In the genomic region with DNA sequence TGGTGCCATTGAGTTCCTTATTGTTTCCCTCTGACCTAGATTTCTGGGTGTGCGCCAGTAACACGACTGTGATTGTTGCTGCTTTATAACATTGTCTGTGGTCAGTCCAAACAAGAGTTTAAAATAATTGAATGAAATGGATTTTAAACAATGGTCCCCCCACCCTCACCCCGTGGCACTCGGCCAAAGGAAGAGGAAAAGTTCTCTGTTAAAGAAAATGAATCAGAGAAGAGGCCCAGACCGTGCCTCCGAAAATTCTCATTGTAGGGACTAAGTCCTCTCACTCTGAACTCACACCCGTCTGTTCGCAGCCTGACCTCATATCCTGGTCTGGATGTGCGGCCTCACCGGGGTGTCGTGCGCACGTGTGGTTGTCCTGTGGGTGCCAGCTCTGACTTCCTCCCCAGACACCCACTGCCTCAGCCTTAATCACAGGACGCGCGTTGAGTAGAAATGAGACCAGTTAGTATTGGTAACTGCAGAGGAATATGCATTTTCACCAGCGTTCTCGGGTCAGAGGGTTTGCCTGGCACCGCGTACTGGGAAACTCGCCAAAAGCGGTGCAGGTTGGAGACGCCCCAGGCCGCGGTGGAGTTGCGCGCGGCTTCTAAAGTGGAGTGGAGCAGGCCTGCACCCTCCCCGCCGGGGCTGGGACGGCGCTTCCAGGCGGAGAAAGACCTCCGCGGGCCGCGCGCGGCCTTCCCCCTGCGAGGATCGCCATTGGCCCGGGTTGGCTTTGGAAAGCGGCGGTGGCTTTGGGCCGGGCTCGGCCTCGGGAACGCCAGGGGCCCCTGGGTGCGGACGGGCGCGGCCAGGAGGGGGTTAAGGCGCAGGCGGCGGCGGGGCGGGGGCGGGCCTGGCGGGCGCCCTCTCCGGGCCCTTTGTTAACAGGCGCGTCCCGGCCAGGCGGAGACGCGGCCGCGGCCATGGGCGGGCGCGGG, we compare ENCODE assay signal across 1 cellular context.
A peak's percentile ranks its signal among the peaks of the same experiment; 100 is the strongest.
TF ChIP-seq lines count a peak whose summit lies in the region.

Gene ABL1, plus strand, starts transcription at position 884 of the 941 bp plus-strand sequence. CDS start 193 bp downstream, outside the sequence.

TF ChIP-seq in HepG2, 621 proteins besides CTCF, POLR2A, EP300 and RAD21 (continued from another document and continues in another):
- TF ChIP-seq PBX3 (CRISPR knock-in tag; IDR thresholded peaks at IDR 0.05; ENCODE audit: borderline replicate concordance), result no peak
- no peak for TF ChIP-seq ZNF674 (CRISPR knock-in tag; IDR thresholded peaks at IDR 0.05; ENCODE audit: low read depth)
- TF ChIP-seq ZNF234 (CRISPR knock-in tag; conservative IDR thresholded peaks at IDR 0.05), result no peak
- peak; percentile 4; the same call in 1 of the 2 replicates for TF ChIP-seq TFAP4 (IDR thresholded peaks at IDR 0.05; ENCODE audit: borderline replicate concordance, low read depth)
- no peak for TF ChIP-seq ATF1 (CRISPR knock-in tag; IDR thresholded peaks at IDR 0.05)
- TF ChIP-seq ZBTB38 (CRISPR knock-in tag; IDR thresholded peaks at IDR 0.05), result no peak
- TF ChIP-seq TBP (CRISPR knock-in tag; IDR thresholded peaks at IDR 0.05), result no peak
- no peak for TF ChIP-seq ZUFSP (CRISPR knock-in tag; IDR thresholded peaks at IDR 0.05; ENCODE audit: borderline replicate concordance)
- peak; percentile 51; the same call in 1 of the 2 replicates for TF ChIP-seq RNF2 (conservative IDR thresholded peaks at IDR 0.05; ENCODE audit: low read depth)
- no peak; the same call in 1 of the 2 replicates for TF ChIP-seq ZNF878 (CRISPR knock-in tag; IDR thresholded peaks at IDR 0.05)
- no peak for TF ChIP-seq ZNF703 (CRISPR knock-in tag; IDR thresholded peaks at IDR 0.05; ENCODE audit: borderline replicate concordance)
- TF ChIP-seq STAT5B (CRISPR knock-in tag; IDR thresholded peaks at IDR 0.05), result no peak
- no peak for TF ChIP-seq RFX1 (IDR thresholded peaks at IDR 0.05)
- no peak for TF ChIP-seq CAMTA2 (CRISPR knock-in tag; IDR thresholded peaks at IDR 0.05; ENCODE audit: borderline replicate concordance)
- TF ChIP-seq PRDM10 (CRISPR knock-in tag; IDR thresholded peaks at IDR 0.05; ENCODE audit: low read depth), result no peak
- TF ChIP-seq SIX4 (CRISPR knock-in tag; IDR thresholded peaks at IDR 0.05), result no peak
- no peak for TF ChIP-seq ZNF331 (CRISPR knock-in tag; IDR thresholded peaks at IDR 0.05)
- peak; percentile 78 for TF ChIP-seq KMT2B (CRISPR knock-in tag; IDR thresholded peaks at IDR 0.05)
- TF ChIP-seq, protein P1, sequence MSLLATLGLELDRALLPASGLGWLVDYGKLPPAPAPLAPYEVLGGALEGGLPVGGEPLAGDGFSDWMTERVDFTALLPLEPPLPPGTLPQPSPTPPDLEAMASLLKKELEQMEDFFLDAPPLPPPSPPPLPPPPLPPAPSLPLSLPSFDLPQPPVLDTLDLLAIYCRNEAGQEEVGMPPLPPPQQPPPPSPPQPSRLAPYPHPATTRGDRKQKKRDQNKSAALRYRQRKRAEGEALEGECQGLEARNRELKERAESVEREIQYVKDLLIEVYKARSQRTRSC (CRISPR knock-in tag; IDR thresholded peaks at IDR 0.05; ENCODE audit: low read depth), result no peak
- peak; percentile 58; the same call in 1 of the 2 replicates for TF ChIP-seq ZBTB7B (CRISPR knock-in tag; IDR thresholded peaks at IDR 0.05)
- no peak for TF ChIP-seq AFF4 (CRISPR knock-in tag; IDR thresholded peaks at IDR 0.05)
- TF ChIP-seq MBD4 (IDR thresholded peaks at IDR 0.05; ENCODE audit: borderline replicate concordance, low read length), result no peak
- no peak for TF ChIP-seq CHD4 (IDR thresholded peaks at IDR 0.05; ENCODE audit: borderline replicate concordance, low read length)
- TF ChIP-seq SP4 (CRISPR knock-in tag; IDR thresholded peaks at IDR 0.05), result 0 out of 2 replicates have a peak, but pooled peaks have one; percentile 31
- no peak for TF ChIP-seq ZSCAN20 (CRISPR knock-in tag; IDR thresholded peaks at IDR 0.05; ENCODE audit: borderline replicate concordance)
- TF ChIP-seq, protein P2, sequence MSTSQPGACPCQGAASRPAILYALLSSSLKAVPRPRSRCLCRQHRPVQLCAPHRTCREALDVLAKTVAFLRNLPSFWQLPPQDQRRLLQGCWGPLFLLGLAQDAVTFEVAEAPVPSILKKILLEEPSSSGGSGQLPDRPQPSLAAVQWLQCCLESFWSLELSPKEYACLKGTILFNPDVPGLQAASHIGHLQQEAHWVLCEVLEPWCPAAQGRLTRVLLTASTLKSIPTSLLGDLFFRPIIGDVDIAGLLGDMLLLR (CRISPR knock-in tag; IDR thresholded peaks at IDR 0.05), result no peak
- TF ChIP-seq IRF2 (CRISPR knock-in tag; IDR thresholded peaks at IDR 0.05), result peak; percentile 41; the same call in 1 of the 2 replicates
- TF ChIP-seq EEA1 (CRISPR knock-in tag; IDR thresholded peaks at IDR 0.05; ENCODE audit: borderline replicate concordance), result no peak
- no peak for TF ChIP-seq NONO (IDR thresholded peaks at IDR 0.05)
- no peak; the same call in 1 of the 2 replicates for TF ChIP-seq NONO (CRISPR knock-in tag; conservative IDR thresholded peaks at IDR 0.05)
- TF ChIP-seq GATAD2A (CRISPR knock-in tag; IDR thresholded peaks at IDR 0.05), result no peak
- peak; percentile 58; the same call in 1 of the 2 replicates for TF ChIP-seq ZSCAN9 (CRISPR knock-in tag; IDR thresholded peaks at IDR 0.05; ENCODE audit: borderline replicate concordance)
- TF ChIP-seq HOMEZ (CRISPR knock-in tag; IDR thresholded peaks at IDR 0.05; ENCODE audit: low read depth), result no peak
- TF ChIP-seq ZMYM3 (CRISPR knock-in tag; IDR thresholded peaks at IDR 0.05), result no peak
- no peak for TF ChIP-seq GABPA (IDR thresholded peaks at IDR 0.05; ENCODE audit: low read depth, low read length)
- TF ChIP-seq GABPA (CRISPR knock-in tag; IDR thresholded peaks at IDR 0.05; ENCODE audit: low read depth), result no peak
- no peak for TF ChIP-seq EZH2 (conservative IDR thresholded peaks at IDR 0.05; ENCODE audit: low read depth, low read length)
- no peak for TF ChIP-seq JARID2 (CRISPR knock-in tag; IDR thresholded peaks at IDR 0.05; ENCODE audit: insufficient replicate concordance)
- no peak for TF ChIP-seq ZNF17 (CRISPR knock-in tag; IDR thresholded peaks at IDR 0.05)
- TF ChIP-seq FOXM1 (CRISPR knock-in tag; IDR thresholded peaks at IDR 0.05), result no peak
- no peak for TF ChIP-seq SOX6 (IDR thresholded peaks at IDR 0.05)
- TF ChIP-seq SOX6 (CRISPR knock-in tag; IDR thresholded peaks at IDR 0.05), result 0 out of 2 replicates have a peak, but pooled peaks have one; percentile 36
- no peak for TF ChIP-seq IRX3 (CRISPR knock-in tag; IDR thresholded peaks at IDR 0.05; ENCODE audit: borderline replicate concordance, low read depth)
- peak; percentile 98 for TF ChIP-seq ZNF800 (CRISPR knock-in tag; IDR thresholded peaks at IDR 0.05)
- TF ChIP-seq PCBP1 (IDR thresholded peaks at IDR 0.05; ENCODE audit: borderline replicate concordance, low read depth, low read length), result no peak
- TF ChIP-seq NAIF1 (CRISPR knock-in tag; IDR thresholded peaks at IDR 0.05; ENCODE audit: borderline replicate concordance), result no peak
- TF ChIP-seq ZNF614 (CRISPR knock-in tag; IDR thresholded peaks at IDR 0.05; ENCODE audit: borderline replicate concordance), result 0 out of 2 replicates have a peak, but pooled peaks have one; percentile 21
